In the genomic region with DNA sequence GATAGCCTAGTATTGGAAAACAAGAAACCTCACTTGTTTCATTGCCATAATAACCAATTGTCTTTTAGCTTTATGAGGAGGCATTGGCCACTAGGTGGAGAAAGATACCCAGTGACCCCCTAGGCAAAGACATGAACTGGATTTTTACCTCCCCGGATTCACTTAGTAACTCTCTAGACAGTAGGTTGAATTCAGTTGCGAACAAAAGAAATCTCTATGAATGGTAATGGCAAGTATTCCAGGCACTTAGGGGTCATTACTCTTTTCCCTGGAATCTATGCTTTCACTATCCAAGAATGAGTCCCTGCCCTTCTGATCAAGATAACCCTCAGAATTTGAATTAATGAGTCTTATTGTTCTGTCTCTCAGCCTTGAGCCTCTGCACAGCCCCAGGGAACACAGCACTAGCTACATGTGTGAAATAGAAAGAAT, we compare ENCODE assay signal across 8 cellular contexts.
DNase-seq lines count a peak whose midpoint lies in the region; ATAC-seq lines count a peak whose summit lies in the region.

No MANE protein-coding gene starts in this region.

- in situ Hi-C loops in T47D (cut with HindIII; ENCODE audit: low pct_unique_long_range_greater_than_20kb, low sequenced_read_pairs) = no loop called here

- DNase-seq in NOMO-1 treated with DMSO at 0.1 percent for 48 hours (lab: John Stamatoyannopoulos, UW; ENCODE audit: unreplicated experiment) (peak; percentile 3), NOMO-1 treated with dmso at 0.1 percent for 144 hours (lab: John Stamatoyannopoulos, UW; ENCODE audit: unreplicated experiment) (no peak), NCI-H2227 (lab: John Stamatoyannopoulos, UW; ENCODE audit: unreplicated experiment) (peak; percentile 59), T47D (ENCODE audit: low read depth in 1 of 2, low spot score in 1 of 2) (peak; percentile 41 to 58), kidney tubule cell (ENCODE audit: low spot score) (peak; percentile 56)
- no peak for DNase-seq in activated CD8-positive, alpha-beta memory T cell treated with anti-CD3 and anti-CD28 coated beads, Interleukin-2, amount 50 U/mL, for 48 hours

- ATAC-seq in GM18861 (IDR thresholded peaks at IDR 0.05; ENCODE audit: unreplicated experiment) (no peak), GM21786 (IDR thresholded peaks at IDR 0.05; ENCODE audit: unreplicated experiment) (no peak)

Comparison
In these comparisons a context has a peak if more than half of its experiments do, and no peak if none do; other contexts are left out.
1. DNase-seq: peak in NOMO-1 treated with DMSO at 0.1 percent for 48 hours (single experiment), NCI-H2227 (single experiment), T47D (2 of 2) and kidney tubule cell (single experiment); none in NOMO-1 treated with dmso at 0.1 percent for 144 hours (single experiment) and activated CD8-positive, alpha-beta memory T cell treated with anti-CD3 and anti-CD28 coated beads, Interleukin-2, amount 50 U/mL, for 48 hours (single experiment).